1 cellular context compared by ENCODE assay signal in genomic region chr15:75212200-75212858, GRCh38.
TF ChIP-seq lines count a peak whose summit lies in the region.

No MANE protein-coding gene starts in this region.

TF ChIP-seq in GM12878, 131 proteins besides CTCF, POLR2A, EP300 and RAD21:
- peak; percentile 8; the same call in 1 of the 2 replicates for TF ChIP-seq CBFB (IDR thresholded peaks at IDR 0.05; ENCODE audit: low read depth)
- peak; percentile 6; the same call in 1 of the 3 replicates for TF ChIP-seq POU2F2 (IDR thresholded peaks at IDR 0.05; ENCODE audit: borderline replicate concordance, low read depth, low read length)
- TF ChIP-seq POLR2AphosphoS5 (IDR thresholded peaks at IDR 0.05; ENCODE audit: low read length), result peak; percentile 1; the same call in 1 of the 2 replicates
- TF ChIP-seq E2F8 (IDR thresholded peaks at IDR 0.05; ENCODE audit: low read depth, partially characterized antibody), result no peak
